Comparison of ENCODE assay signal across 12 cellular contexts in genomic region chr19:9857920-9858746, GRCh38. TPM values are rescaled to one million over a fixed set of nuclear protein-coding genes. Genes with fewer than 3 reads are reported as not detected.
DNase-seq lines count a peak whose midpoint lies in the region; ATAC-seq lines count a peak whose summit lies in the region.
"Had no signal": no experiment of that assay in that cellular context is flagged by ENCODE, and none has a peak within 500 bp of the region (broad histone marks: within the 10 kb centered on the region; RNA-seq: fewer than 3 reads in every experiment).

No MANE protein-coding gene starts in this region.

- H3K4me3 ChIP-seq in Jurkat, Clone E6-1 (ENCODE audit: low read length), result peak overlapping the region; percentile 39
- H3K4me3 ChIP-seq: left lung had no signal

- no peaks in the 10 kb centered on the region for H3K27me3 Mint-ChIP-seq in activated T-cell treated with anti-CD3 and anti-CD28 coated beads, Interleukin-2, amount 50 U/mL, for 24 hours
- peaks cover 0 to 1% (median 1%) of the 10 kb centered on the region in 3 donors for H3K27me3 Mint-ChIP-seq in immature natural killer cell (ENCODE audit: low read depth in 3 of 3)
- H3K27me3 Mint-ChIP-seq: brain had no signal

- DNase-seq in CD1c-positive myeloid dendritic cell (ENCODE audit: extremely low spot score) (peak; percentile 11), immature natural killer cell (peak in 2 of 3 donors; percentile 14 to 20), OCI-M2 (lab: John Stamatoyannopoulos, UW; ENCODE audit: unreplicated experiment) (no peak), GOT3 (lab: John Stamatoyannopoulos, UW) (no peak)
- DNase-seq in Jurkat, Clone E6-1 (ENCODE audit: low read depth, low spot score), result peak; percentile 79
- DNase-seq in activated T-cell treated with anti-CD3 and anti-CD28 coated beads, Interleukin-2, amount 50 U/mL, for 24 hours, result peak; percentile 45
- DNase-seq: foreskin fibroblast, left lung had no signal

- ATAC-seq in GM18858 (IDR thresholded peaks at IDR 0.05; ENCODE audit: unreplicated experiment) (no peak), GM19324 (IDR thresholded peaks at IDR 0.05; ENCODE audit: low FRiP score, unreplicated experiment) (no peak)
- ATAC-seq: left lung, WTC11 had no signal

- H3K4me1 Mint-ChIP-seq in activated T-cell treated with anti-CD3 and anti-CD28 coated beads, Interleukin-2, amount 50 U/mL, for 24 hours (ENCODE audit: low read depth), result peaks cover 78% of the 10 kb centered on the region
- peaks cover 41 to 45% of the 10 kb centered on the region in 2 donors for H3K4me1 Mint-ChIP-seq in immature natural killer cell

- H3K4me3 Mint-ChIP-seq in activated T-cell treated with anti-CD3 and anti-CD28 coated beads, Interleukin-2, amount 50 U/mL, for 24 hours, result peak overlapping the region; percentile 47
- peak overlapping the region; percentile 79 to 98 (median 89) for H3K4me3 Mint-ChIP-seq in immature natural killer cell
- H3K4me3 Mint-ChIP-seq: brain, WTC11 had no signal

- H3K9me3 Mint-ChIP-seq in activated T-cell treated with anti-CD3 and anti-CD28 coated beads, Interleukin-2, amount 50 U/mL, for 24 hours, result no peaks in the 10 kb centered on the region
- no peaks in the 10 kb centered on the region for H3K9me3 Mint-ChIP-seq in immature natural killer cell
- H3K9me3 Mint-ChIP-seq: brain, WTC11 had no signal

- H3K36me3 Mint-ChIP-seq in activated T-cell treated with anti-CD3 and anti-CD28 coated beads, Interleukin-2, amount 50 U/mL, for 24 hours (ENCODE audit: low read depth), result peaks cover 12% of the 10 kb centered on the region
- peaks cover 4 to 11% (median 8%) of the 10 kb centered on the region in 3 donors for H3K36me3 Mint-ChIP-seq in immature natural killer cell

- peak overlapping the region; percentile 84 for H3K27ac Mint-ChIP-seq in activated T-cell treated with anti-CD3 and anti-CD28 coated beads, Interleukin-2, amount 50 U/mL, for 24 hours
- peak overlapping the region; percentile 88 to 98 (median 94) for H3K27ac Mint-ChIP-seq in immature natural killer cell
- H3K27ac Mint-ChIP-seq: WTC11 had no signal

RNA-seq across cellular contexts. Expression of gene PIN1, which starts 23.0 kb away (rescaled TPM):
- polyA plus RNA-seq in Jurkat, Clone E6-1 (2012; ENCODE audit: insufficient read depth, insufficient read length), result 198 TPM
- 100 to 1,000 TPM; 143 to 227 (median 183) TPM for polyA plus RNA-seq in immature natural killer cell

RNA-seq across cellular contexts. Expression of gene UBL5, which starts 30.4 kb away (rescaled TPM):
- polyA plus RNA-seq in Jurkat, Clone E6-1 (2012; ENCODE audit: insufficient read depth, insufficient read length), result 803 TPM
- polyA plus RNA-seq in immature natural killer cell, result 1,000 to 10,000 TPM in 1 of 3 donors, 100 to 1,000 TPM in 2; 610 to 1,222 (median 775) TPM

RNA-seq across cellular contexts. Expression of gene FBXL12, which starts 39.3 kb away (rescaled TPM):
- polyA plus RNA-seq in Jurkat, Clone E6-1 (2012; ENCODE audit: insufficient read depth, insufficient read length), result 22.3 TPM
- 10 to 100 TPM; 12.2 to 17.2 (median 14.2) TPM for polyA plus RNA-seq in immature natural killer cell

Comparison
In these comparisons a context has a peak if more than half of its experiments do, and no peak if none do; other contexts are left out.
1. DNase-seq: peak in CD1c-positive myeloid dendritic cell (single experiment), Jurkat, Clone E6-1 (single experiment), activated T-cell treated with anti-CD3 and anti-CD28 coated beads, Interleukin-2, amount 50 U/mL, for 24 hours (single experiment) and immature natural killer cell (2 of 3); none in OCI-M2 (single experiment) and GOT3 (single experiment).